1 cellular context compared by ENCODE assay signal in genomic region chr14:91418387-91419043, GRCh38.
A peak's percentile ranks its signal among the peaks of the same experiment; 100 is the strongest.
TF ChIP-seq lines count a peak whose summit lies in the region.

No MANE protein-coding gene starts in this region.

TF ChIP-seq in K562, 482 proteins besides CTCF, POLR2A, EP300 and RAD21 (continued from another document and continues in another):
- TF ChIP-seq TEAD4 (IDR thresholded peaks at IDR 0.05; ENCODE audit: low read length) (no peak), TEAD4 (CRISPR knock-in tag; IDR thresholded peaks at IDR 0.05; ENCODE audit: borderline replicate concordance) (no peak), ILK (tag; IDR thresholded peaks at IDR 0.05; ENCODE audit: borderline replicate concordance, low read depth) (no peak), ZNF431 (CRISPR knock-in tag; IDR thresholded peaks at IDR 0.05) (no peak), U2AF1 (optimal IDR thresholded peaks at IDR 0.05; ENCODE audit: low read depth, low read length) (no peak), HOXB6 (CRISPR knock-in tag; IDR thresholded peaks at IDR 0.05; ENCODE audit: borderline replicate concordance) (no peak), ZNF121 (CRISPR knock-in tag; conservative IDR thresholded peaks at IDR 0.05) (no peak; the same call in 1 of the 2 replicates), HNRNPK (IDR thresholded peaks at IDR 0.05; ENCODE audit: low read depth, low read length, poor library complexity, severe bottlenecking) (no peak), ZBTB33 (CRISPR knock-in tag; IDR thresholded peaks at IDR 0.05) (0 out of 2 replicates have a peak, but pooled peaks have one; percentile 5), ZC3H4 (CRISPR knock-in tag; IDR thresholded peaks at IDR 0.05; ENCODE audit: borderline replicate concordance) (no peak), KDM2B (CRISPR knock-in tag; IDR thresholded peaks at IDR 0.05) (no peak), HDAC3 (IDR thresholded peaks at IDR 0.05; ENCODE audit: borderline replicate concordance, partially characterized antibody) (no peak), USF2 (CRISPR knock-in tag; IDR thresholded peaks at IDR 0.05) (no peak), CHCHD3 (CRISPR knock-in tag; IDR thresholded peaks at IDR 0.05) (no peak), GTF2F1 (IDR thresholded peaks at IDR 0.05; ENCODE audit: low read depth, low read length) (no peak), GABPA (tag; conservative IDR thresholded peaks at IDR 0.05; ENCODE audit: low read depth) (no peak), RNF219 (CRISPR knock-in tag; IDR thresholded peaks at IDR 0.05) (no peak), FOXJ3 (CRISPR knock-in tag; IDR thresholded peaks at IDR 0.05) (no peak), ZNF644 (tag; IDR thresholded peaks at IDR 0.05; ENCODE audit: low read depth) (no peak), NFATC3 (IDR thresholded peaks at IDR 0.05) (no peak), ZNF561 (CRISPR knock-in tag; conservative IDR thresholded peaks at IDR 0.05) (no peak), CTCFL (IDR thresholded peaks at IDR 0.05; ENCODE audit: borderline replicate concordance, insufficient read depth, low read depth, low read length, poor library complexity, severe bottlenecking) (no peak), PTBP1 (IDR thresholded peaks at IDR 0.05; ENCODE audit: low read depth, low read length) (no peak), MAFF (IDR thresholded peaks at IDR 0.05; ENCODE audit: low read length) (no peak), NFE2 (IDR thresholded peaks at IDR 0.05; ENCODE audit: low read depth) (no peak), CREM (IDR thresholded peaks at IDR 0.05; ENCODE audit: low read depth) (no peak), SREBF2 (CRISPR knock-in tag; IDR thresholded peaks at IDR 0.05) (no peak), GATA2 (CRISPR knock-in tag; IDR thresholded peaks at IDR 0.05) (no peak), CREB1 (IDR thresholded peaks at IDR 0.05) (no peak), CREB1 (CRISPR knock-in tag; IDR thresholded peaks at IDR 0.05) (no peak), ZBTB17 (CRISPR knock-in tag; IDR thresholded peaks at IDR 0.05) (no peak), BRF1 (IDR thresholded peaks at IDR 0.05; ENCODE audit: borderline replicate concordance, extremely low read depth, insufficient read length) (no peak), CBX8 (IDR thresholded peaks at IDR 0.05; ENCODE audit: borderline replicate concordance, extremely low read depth, low read depth, low read length, poor library complexity, severe bottlenecking) (no peak), ZNF830 (CRISPR knock-in tag; IDR thresholded peaks at IDR 0.05) (no peak), ZNF444 (CRISPR knock-in tag; IDR thresholded peaks at IDR 0.05) (no peak), LEF1 (IDR thresholded peaks at IDR 0.05) (no peak), SRSF9 (IDR thresholded peaks at IDR 0.05; ENCODE audit: borderline replicate concordance, low read depth, low read length) (no peak), ZNF445 (CRISPR knock-in tag; IDR thresholded peaks at IDR 0.05; ENCODE audit: low read depth) (no peak), ZNF79 (CRISPR knock-in tag; IDR thresholded peaks at IDR 0.05; ENCODE audit: low read depth) (no peak), ZNF274 (IDR thresholded peaks at IDR 0.05; ENCODE audit: borderline replicate concordance, low read depth, low read length) (no peak), PREB (CRISPR knock-in tag; IDR thresholded peaks at IDR 0.05) (no peak), PHB2 (IDR thresholded peaks at IDR 0.05; ENCODE audit: low read depth) (no peak), GMEB1 (CRISPR knock-in tag; IDR thresholded peaks at IDR 0.05) (no peak), VEZF1 (CRISPR knock-in tag; IDR thresholded peaks at IDR 0.05) (no peak; the same call in 1 of the 2 replicates), ZNF57 (CRISPR knock-in tag; IDR thresholded peaks at IDR 0.05) (no peak), ZNF592 (IDR thresholded peaks at IDR 0.05) (peak; percentile 11), TAF9B (IDR thresholded peaks at IDR 0.05; ENCODE audit: partially characterized antibody) (no peak), PRPF4 (IDR thresholded peaks at IDR 0.05; ENCODE audit: insufficient read depth, low read depth, low read length, poor library complexity, severe bottlenecking) (no peak), ZBTB11 (CRISPR knock-in tag; IDR thresholded peaks at IDR 0.05) (peak in 1 of 3 experiments; percentile 11; a peak in 1 of 6 replicates), RBM25 (IDR thresholded peaks at IDR 0.05; ENCODE audit: low read depth, low read length, severe bottlenecking) (no peak), SIRT6 (IDR thresholded peaks at IDR 0.05; ENCODE audit: low read depth, low read length) (no peak)
